ENCODE assay signal across 7 cellular contexts in the genomic region with DNA sequence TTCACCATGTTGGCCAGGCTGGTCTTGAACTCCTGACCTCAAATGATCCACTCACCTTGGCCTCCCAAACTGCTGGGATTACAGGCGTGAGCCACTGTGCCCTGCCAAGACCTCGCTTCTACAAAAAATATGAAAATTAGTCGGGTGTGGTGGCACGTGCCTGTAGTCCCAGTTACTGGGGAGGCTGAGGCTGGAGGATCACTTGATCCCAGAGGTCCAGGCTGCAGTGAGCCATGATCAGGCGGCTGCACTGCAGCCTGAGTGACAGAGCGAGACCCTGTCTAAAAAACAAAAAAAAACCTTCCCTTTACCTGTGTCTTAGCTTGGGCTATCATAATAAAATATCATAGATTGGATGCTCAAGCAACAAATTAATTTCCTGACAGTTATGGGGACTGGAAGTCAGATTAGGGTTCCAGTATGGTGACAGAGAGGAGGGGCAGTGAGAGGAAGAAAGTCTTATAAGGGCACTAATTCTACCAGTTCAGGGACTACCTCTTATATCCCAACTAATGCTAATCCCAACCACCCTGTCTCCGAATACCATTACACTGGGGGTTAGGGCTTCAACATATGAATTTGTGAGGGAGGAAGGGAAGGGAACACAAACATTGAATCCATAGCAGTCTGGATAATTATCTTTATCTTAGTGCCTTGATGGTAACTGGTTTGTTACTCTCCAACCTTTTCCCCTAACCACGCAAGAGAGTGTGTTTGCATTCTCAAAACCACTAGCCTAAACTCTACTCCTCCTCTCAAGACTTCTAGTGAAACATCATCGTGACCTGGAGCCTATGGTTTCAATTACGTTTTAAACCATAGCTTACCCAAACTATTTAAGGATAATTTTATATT. TPM values are rescaled to one million over a fixed set of nuclear protein-coding genes. Genes with fewer than 3 reads are reported as not detected.
DNase-seq lines count a peak whose midpoint lies in the region; ATAC-seq and TF ChIP-seq lines count a peak whose summit lies in the region.
"Had no signal": no experiment of that assay in that cellular context is flagged by ENCODE, and none has a peak within 500 bp of the region (broad histone marks: within the 10 kb centered on the region; RNA-seq: fewer than 3 reads in every experiment).

No MANE protein-coding gene starts in this region.

- H3K27ac ChIP-seq in Panc1 (ENCODE audit: low read length) (peak overlapping the region; percentile 99), left lung (peak overlapping the region; percentile 78 to 82)

- ATAC-seq in Panc1 (no peak), left lung (no peak), HG02610 (IDR thresholded peaks at IDR 0.05; ENCODE audit: unreplicated experiment) (no peak)

- CTCF ChIA-PET in Panc1 (lab: Charles Lee), result interaction anchor here (0.6 kb wide), 1 partner anchor 99 kb away, joined by 5 read pairs; no protein-coding TSS in a partner anchor

- in situ Hi-C loops in Panc1 (cut with HindIII; ENCODE audit: low pct_unique_long_range_greater_than_20kb, low sequenced_read_pairs), result no loop called here

- intact Hi-C loops in Panc1 (cut with micrococcal nuclease; ENCODE audit: unreplicated experiment) (no loop called here), left lung (cut with DNase I) (no loop called here)

- POLR2A ChIA-PET in Panc1 (lab: Charles Lee), result interaction anchor here (0.7 to 1.0 kb wide), 2 partner anchors 9 to 86 kb away, joined by 4 read pairs; no protein-coding TSS in a partner anchor

- BruUV-seq in Panc1 (replicated peaks; lab: Mats Ljungman, UMichigan), result no TSS peak

- no peaks in the 10 kb centered on the region for H3K4me1 ChIP-seq in BE2C
- peaks cover 32% of the 10 kb centered on the region for H3K4me1 ChIP-seq in Panc1 (ENCODE audit: control insufficient read depth, insufficient read depth, low read length)
- peaks cover 5 to 19% of the 10 kb centered on the region in 2 donors for H3K4me1 ChIP-seq in left lung

- peak overlapping the region; percentile 88 for H3K4me3 ChIP-seq in BE2C (ENCODE audit: low read depth, low read length)
- H3K4me3 ChIP-seq in Panc1 (ENCODE audit: low read depth in 2 of 2, low read length in 2 of 2), result peak overlapping the region; percentile 71 to 84
- H3K4me3 ChIP-seq in left lung, result peak overlapping the region in 1 of 2 donors; percentile 81

- DNase-seq in BE2C, result no peak
- no peak for DNase-seq in Panc1 (ENCODE audit: low read depth, low spot score)
- DNase-seq in left lung, result no peak
- no peak for DNase-seq in SIG-M5 treated with dmso at 0.1 percent for 504 hours (lab: John Stamatoyannopoulos, UW; ENCODE audit: unreplicated experiment)
- DNase-seq in occipital lobe (lab: John Stamatoyannopoulos, UW), result no peak

- TF ChIP-seq CTCF in BE2C (IDR thresholded peaks at IDR 0.05; ENCODE audit: low read depth, low read length) (no peak), Panc1 (IDR thresholded peaks at IDR 0.05) (no peak), left lung (IDR thresholded peaks at IDR 0.05) (no peak)

- peaks cover 34% of the 10 kb centered on the region for H3K36me3 ChIP-seq in BE2C
- peaks cover 9% of the 10 kb centered on the region for H3K36me3 ChIP-seq in Panc1 (ENCODE audit: control insufficient read depth, insufficient read depth, low read length)
- H3K36me3 ChIP-seq in left lung, result peaks cover 0 to 23% of the 10 kb centered on the region in 2 donors

- no peaks in the 10 kb centered on the region for H3K9me3 ChIP-seq in BE2C
- H3K9me3 ChIP-seq in Panc1 (ENCODE audit: control insufficient read depth, insufficient read depth, low read depth, low read length), result no peaks in the 10 kb centered on the region
- no peaks in the 10 kb centered on the region for H3K9me3 ChIP-seq in left lung

- H3K27me3 ChIP-seq in BE2C, result no peaks in the 10 kb centered on the region
- H3K27me3 ChIP-seq in Panc1 (ENCODE audit: control insufficient read depth, insufficient read depth, low read length), result no peaks in the 10 kb centered on the region
- H3K27me3 ChIP-seq in left lung, result no peaks in the 10 kb centered on the region

RNA-seq across cellular contexts. Expression of a gene that starts 1.0 kb away (rescaled TPM):
- 121 TPM for polyA plus RNA-seq in BE2C (2012; ENCODE audit: insufficient read depth, insufficient read length, low read depth)
- total RNA-seq in Panc1 (2021; ENCODE audit: unreplicated experiment) (211 TPM), left lung (10 to 100 TPM; 77.6 to 81.6 TPM), occipital lobe (26.5 TPM)
- polyA plus RNA-seq in Panc1 (2012; ENCODE audit: insufficient read length), result 269 TPM

RNA-seq across cellular contexts. Expression of a gene that starts 10.7 kb away (rescaled TPM):
- 162 TPM for polyA plus RNA-seq in BE2C (2012; ENCODE audit: insufficient read depth, insufficient read length, low read depth)
- total RNA-seq in Panc1 (2021; ENCODE audit: unreplicated experiment), result 44.4 TPM
- 39.2 TPM for polyA plus RNA-seq in Panc1 (2012; ENCODE audit: insufficient read length)
- 10 to 100 TPM; 16.1 to 29.1 TPM for total RNA-seq in left lung
- total RNA-seq in occipital lobe, result 10.3 TPM

RNA-seq across cellular contexts. Expression of a gene that starts 11.0 kb away (rescaled TPM):
- polyA plus RNA-seq in BE2C (2012; ENCODE audit: insufficient read depth, insufficient read length, low read depth), result not detected
- total RNA-seq in Panc1 (2021; ENCODE audit: unreplicated experiment) (not detected), left lung (not detected), occipital lobe (not detected)
- not detected for polyA plus RNA-seq in Panc1 (2012; ENCODE audit: insufficient read length)

RNA-seq across cellular contexts. Expression of a gene that starts 18.2 kb away (rescaled TPM):
- 2.5 TPM for polyA plus RNA-seq in BE2C (2012; ENCODE audit: insufficient read depth, insufficient read length, low read depth)
- 25.6 TPM for total RNA-seq in Panc1 (2021; ENCODE audit: unreplicated experiment)
- polyA plus RNA-seq in Panc1 (2012; ENCODE audit: insufficient read length), result 10.8 TPM
- 10 to 100 TPM in 1 of 2 donors, 1 to 10 TPM in 1; 2.8 to 10.3 TPM for total RNA-seq in left lung
- 1.1 TPM for total RNA-seq in occipital lobe

RNA-seq across cellular contexts. Expression of a gene that starts 28.7 kb away (rescaled TPM):
- polyA plus RNA-seq in BE2C (2012; ENCODE audit: insufficient read depth, insufficient read length, low read depth), result 0.86 TPM
- total RNA-seq in Panc1 (2021; ENCODE audit: unreplicated experiment) (0.21 TPM), left lung (under 1 TPM in 1 of 2 donors, not detected in 1; 0.18 TPM), occipital lobe (not detected)
- 0.44 TPM for polyA plus RNA-seq in Panc1 (2012; ENCODE audit: insufficient read length)
- total RNA-seq: activated CD8-positive, alpha-beta memory T cell treated with anti-CD3 and anti-CD28 coated beads for 36 hours had no signal
